Comparison of ENCODE assay signal across 1 cellular context in genomic region chr2:111011218-111011617, GRCh38.
TF ChIP-seq lines count a peak whose summit lies in the region.

No MANE protein-coding gene starts in this region.

TF ChIP-seq in GM23338, 12 proteins besides CTCF, POLR2A, EP300 and RAD21 (continued from another document):
- no peak for TF ChIP-seq ETS1 (IDR thresholded peaks at IDR 0.05)
TF ChIP-seq in GM23338: peak in this region for 0.
